17 cellular contexts compared by ENCODE assay signal in genomic region chr14:52974406-52974805, GRCh38.
"Had no signal": no experiment of that assay in that cellular context is flagged by ENCODE, and none has a peak within 500 bp of the region (broad histone marks: within the 10 kb centered on the region; RNA-seq: fewer than 3 reads in every experiment).

No MANE protein-coding gene starts in this region.

- H3K4me1 ChIP-seq: breast epithelium, esophagus muscularis mucosa, lower lobe of right lung, thyroid gland, uterus had no signal

- H3K79me2 ChIP-seq: hepatocyte had no signal

- H3K4me2 ChIP-seq: hepatocyte had no signal

- DNase-seq: activated CD4-positive, alpha-beta T cell treated with anti-CD3 and anti-CD28 coated beads, Interleukin-2, amount 50 U/mL, for 4 hours; activated gamma-delta T cell; activated T-cell treated with anti-CD3 and anti-CD28 coated beads, Interleukin-2, amount 50 U/mL, for 4 hours; anterior cingulate cortex; lower lobe of right lung; naive B cell; posterior cingulate gyrus; right cardiac atrium; thyroid gland; uterus had no signal

- H3K27me3 ChIP-seq: breast epithelium, esophagus muscularis mucosa, gastroesophageal sphincter, hepatocyte, thyroid gland, uterus had no signal

- H3K9me3 ChIP-seq: esophagus muscularis mucosa, gastroesophageal sphincter, lower lobe of right lung, neutrophil, thyroid gland, uterus had no signal

- H3K4me3 ChIP-seq: breast epithelium, esophagus muscularis mucosa, gastroesophageal sphincter, hepatocyte, lower lobe of right lung, thyroid gland, uterus had no signal

- H2AFZ ChIP-seq: hepatocyte had no signal

- H3K27ac ChIP-seq: breast epithelium, esophagus muscularis mucosa, gastroesophageal sphincter, hepatocyte, lower lobe of right lung, neutrophil, thyroid gland, uterus had no signal

- ATAC-seq: activated CD4-positive, CD25-positive, alpha-beta regulatory T cell treated with anti-CD3 and anti-CD28 coated beads, Interleukin-2, amount 50 U/mL, for 24 hours; activated T-cell treated with anti-CD3 and anti-CD28 coated beads, Interleukin-2, amount 50 U/mL, for 4 hours; gastroesophageal sphincter; lower lobe of right lung; right cardiac atrium; stimulated activated effector memory CD8-positive, alpha-beta T cell treated with anti-CD3 and anti-CD28 coated beads, Interleukin-12 subunit alpha, Interleukin-12 subunit beta, amount 100 ng/mL, for 72 hours had no signal

- H3K36me3 ChIP-seq: breast epithelium, esophagus muscularis mucosa, gastroesophageal sphincter, lower lobe of right lung, neutrophil, thyroid gland, uterus had no signal
